In genomic region chr19:7789447-7789846, GRCh38 we compare ENCODE assay signal across 1 cellular context.
TF ChIP-seq lines count a peak whose summit lies in the region.

No MANE protein-coding gene starts in this region.

TF ChIP-seq in GM12878, 131 proteins besides CTCF, POLR2A, EP300 and RAD21:
- TF ChIP-seq REST (IDR thresholded peaks at IDR 0.05; ENCODE audit: low read depth, low read length), result no peak
- no peak for TF ChIP-seq SUZ12 (IDR thresholded peaks at IDR 0.05; ENCODE audit: unreplicated experiment)
- TF ChIP-seq CUX1 (IDR thresholded peaks at IDR 0.05; ENCODE audit: insufficient replicate concordance, low read depth, low read length), result no peak
- no peak for TF ChIP-seq USF2 (IDR thresholded peaks at IDR 0.05; ENCODE audit: borderline replicate concordance, low read depth, low read length)
- TF ChIP-seq DPF2 (IDR thresholded peaks at IDR 0.05), result no peak
- 0 out of 2 replicates have a peak, but pooled peaks have one; percentile 9 for TF ChIP-seq NR2F1 (conservative IDR thresholded peaks at IDR 0.05)
- no peak for TF ChIP-seq ELK1 (IDR thresholded peaks at IDR 0.05; ENCODE audit: low read depth, low read length)
